1 cellular context compared by ENCODE assay signal in genomic region chr9:104747565-104748358, GRCh38.
A peak's percentile ranks its signal among the peaks of the same experiment; 100 is the strongest.
TF ChIP-seq lines count a peak whose summit lies in the region.

NIPSNAP3A (plus strand) TSS chr9:104747683; CDS start chr9:104747793, 110 bp downstream.

TF ChIP-seq in K562, 482 proteins besides CTCF, POLR2A, EP300 and RAD21 (continued from another document):
- TF ChIP-seq ARID4B (CRISPR knock-in tag; IDR thresholded peaks at IDR 0.05), result no peak; the same call in 1 of the 2 replicates
- no peak for TF ChIP-seq ZNF696 (CRISPR knock-in tag; conservative IDR thresholded peaks at IDR 0.05)
- peak; percentile 89; the same call in 1 of the 2 replicates for TF ChIP-seq VEZF1 (CRISPR knock-in tag; IDR thresholded peaks at IDR 0.05)
- no peak for TF ChIP-seq ARID2 (IDR thresholded peaks at IDR 0.05)
- no peak for TF ChIP-seq ZNF280B (CRISPR knock-in tag; IDR thresholded peaks at IDR 0.05)
- no peak for TF ChIP-seq PRPF4 (IDR thresholded peaks at IDR 0.05; ENCODE audit: insufficient read depth, low read depth, low read length, poor library complexity, severe bottlenecking)
- no peak for TF ChIP-seq ZNF384 (IDR thresholded peaks at IDR 0.05; ENCODE audit: low read depth, low read length)
- peak; percentile 10 to 72 (median 65) for TF ChIP-seq YY1 (IDR thresholded peaks at IDR 0.05; ENCODE audit: borderline replicate concordance in 1 of 3, control insufficient read depth in 1 of 3, extremely low read depth in 1 of 3, insufficient read depth in 3 of 3, insufficient read length in 1 of 3, insufficient replicate concordance in 2 of 3, low read depth in 1 of 3, low read length in 2 of 3)
- no peak for TF ChIP-seq CBX5 (IDR thresholded peaks at IDR 0.05; ENCODE audit: borderline replicate concordance, low read depth)
- no peak for TF ChIP-seq ZNF699 (CRISPR knock-in tag; IDR thresholded peaks at IDR 0.05; ENCODE audit: insufficient replicate concordance)
- TF ChIP-seq ZBTB9 (CRISPR knock-in tag; IDR thresholded peaks at IDR 0.05), result no peak
- TF ChIP-seq ZHX1 (conservative IDR thresholded peaks at IDR 0.05; ENCODE audit: low read length), result no peak
- TF ChIP-seq ZNF76 (CRISPR knock-in tag; IDR thresholded peaks at IDR 0.05; ENCODE audit: borderline replicate concordance), result no peak
- TF ChIP-seq CBX2 (IDR thresholded peaks at IDR 0.05; ENCODE audit: insufficient read depth, low read length, poor library complexity, severe bottlenecking), result no peak
- TF ChIP-seq RB1 (IDR thresholded peaks at IDR 0.05; ENCODE audit: low read depth), result no peak
- TF ChIP-seq STAG1 (CRISPR knock-in tag; IDR thresholded peaks at IDR 0.05; ENCODE audit: borderline replicate concordance), result no peak
- TF ChIP-seq ZNF785 (CRISPR knock-in tag; IDR thresholded peaks at IDR 0.05), result no peak
- peak; percentile 52; the same call in 1 of the 2 replicates for TF ChIP-seq L3MBTL2 (IDR thresholded peaks at IDR 0.05)
- TF ChIP-seq ZBTB12 (CRISPR knock-in tag; IDR thresholded peaks at IDR 0.05), result no peak
- no peak for TF ChIP-seq ZNF311 (CRISPR knock-in tag; IDR thresholded peaks at IDR 0.05)
- TF ChIP-seq ASH1L (IDR thresholded peaks at IDR 0.05; ENCODE audit: borderline replicate concordance, low read depth, partially characterized antibody), result no peak
- 0 out of 2 replicates have a peak, but pooled peaks have one; percentile 39 for TF ChIP-seq PREB (CRISPR knock-in tag; IDR thresholded peaks at IDR 0.05)
- no peak for TF ChIP-seq ZFP30 (CRISPR knock-in tag; IDR thresholded peaks at IDR 0.05; ENCODE audit: borderline replicate concordance)
- TF ChIP-seq SMC3 (conservative IDR thresholded peaks at IDR 0.05; ENCODE audit: insufficient read depth, low read depth, low read length), result 0 out of 2 replicates have a peak, but pooled peaks have one; percentile 1
- no peak for TF ChIP-seq TSC22D4 (tag; IDR thresholded peaks at IDR 0.05)
- no peak for TF ChIP-seq MXD1 (CRISPR knock-in tag; IDR thresholded peaks at IDR 0.05; ENCODE audit: borderline replicate concordance, poor library complexity, severe bottlenecking)
- no peak for TF ChIP-seq USF1 (CRISPR knock-in tag; IDR thresholded peaks at IDR 0.05)
- TF ChIP-seq MAX (CRISPR knock-in tag; IDR thresholded peaks at IDR 0.05), result no peak
- TF ChIP-seq ZNF586 (CRISPR knock-in tag; conservative IDR thresholded peaks at IDR 0.05), result no peak
- peak; percentile 63; the same call in 1 of the 2 replicates for TF ChIP-seq LCOR (CRISPR knock-in tag; IDR thresholded peaks at IDR 0.05)
- TF ChIP-seq IRF2 (CRISPR knock-in tag; IDR thresholded peaks at IDR 0.05), result no peak
